In the genomic region with DNA sequence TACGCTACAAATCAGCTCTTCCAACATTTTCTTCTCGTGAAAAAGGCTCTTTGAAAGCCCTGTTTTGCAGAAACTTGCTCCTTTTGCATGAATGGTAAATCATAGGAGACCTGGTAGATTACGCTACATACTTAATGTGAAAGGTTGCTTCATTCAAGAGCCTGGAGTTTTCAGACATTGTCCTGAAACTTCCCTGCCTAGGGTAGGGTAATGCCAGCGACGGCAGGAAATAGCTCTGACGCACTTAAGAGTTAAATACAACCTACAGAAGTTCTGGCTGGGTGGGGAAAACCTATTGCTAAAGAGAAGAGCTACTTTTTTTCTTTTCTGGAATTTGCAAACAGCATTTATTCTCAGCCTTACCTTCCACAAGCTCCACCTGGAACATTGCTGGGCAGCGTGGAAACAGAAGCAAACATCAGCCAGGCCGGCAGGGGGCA, we compare ENCODE assay signal across 8 cellular contexts.
DNase-seq lines count a peak whose midpoint lies in the region; ATAC-seq and TF ChIP-seq lines count a peak whose summit lies in the region.

No MANE protein-coding gene starts in this region.

- H3K79me1 ChIP-seq in mesendoderm (ENCODE audit: low read length) = no peaks in the 10 kb centered on the region

- H3K18ac ChIP-seq in mesendoderm (ENCODE audit: low read length) = no peak overlapping the region

- H3K36me3 Mint-ChIP-seq in CD4-positive, CD25-positive, alpha-beta regulatory T cell = peaks cover 18% of the 10 kb centered on the region
- no peaks in the 10 kb centered on the region for H3K36me3 Mint-ChIP-seq in activated CD8-positive, alpha-beta T cell treated with anti-CD3 and anti-CD28 coated beads for 36 hours (ENCODE audit: low read depth)

- H3K4me3 ChIP-seq in CD4-positive, CD25-positive, alpha-beta regulatory T cell (ENCODE audit: low read depth, low read length) = peak overlapping the region; percentile 79
- H3K4me3 ChIP-seq in iPS-11a (ENCODE audit: low read depth, low read length) (peak overlapping the region; percentile 74), mesendoderm (ENCODE audit: low read length) (no peak overlapping the region)

- H3K4me3 Mint-ChIP-seq in CD4-positive, CD25-positive, alpha-beta regulatory T cell = peak overlapping the region; percentile 94 to 98 (median 96)
- H3K4me3 Mint-ChIP-seq in activated CD8-positive, alpha-beta T cell treated with anti-CD3 and anti-CD28 coated beads for 36 hours = peak overlapping the region; percentile 87

- TF ChIP-seq CTCF in activated CD8-positive, alpha-beta T cell treated with anti-CD3 and anti-CD28 coated beads for 36 hours (IDR thresholded peaks at IDR 0.05) = no peak

- H3K23ac ChIP-seq in mesendoderm (ENCODE audit: low read length) = no peak overlapping the region

- WGBS in mesendoderm (ENCODE audit: extremely low coverage, insufficient coverage, low lambda C conversion rate) = 100% methylated on average over 1 of the region's 8 CpGs

- H3K36me3 ChIP-seq in CD4-positive, CD25-positive, alpha-beta regulatory T cell (ENCODE audit: control insufficient read depth, insufficient read depth, low read length) = no peaks in the 10 kb centered on the region
- H3K36me3 ChIP-seq in mesendoderm (ENCODE audit: control insufficient read depth, insufficient read depth, low read length) = no peaks in the 10 kb centered on the region

- H2BK5ac ChIP-seq in mesendoderm (ENCODE audit: low read length) = no peak overlapping the region

- intact Hi-C loops in activated CD8-positive, alpha-beta T cell treated with anti-CD3 and anti-CD28 coated beads for 36 hours (cut with micrococcal nuclease) = loop anchor here (2.0 kb wide), 1 partner anchor 149 kb away; no protein-coding TSS in a partner anchor

- H2BK15ac ChIP-seq in mesendoderm (replicated peaks; ENCODE audit: low read depth) = no peak overlapping the region

- peaks cover 29% of the 10 kb centered on the region for H3K4me1 ChIP-seq in CD4-positive, CD25-positive, alpha-beta regulatory T cell (ENCODE audit: control insufficient read depth, insufficient read depth, low read length, poor library complexity, severe bottlenecking)
- H3K4me1 ChIP-seq in mesendoderm (ENCODE audit: control insufficient read depth, low read depth, low read length) = no peaks in the 10 kb centered on the region

- no peaks in the 10 kb centered on the region for H3K79me2 ChIP-seq in mesendoderm (ENCODE audit: control insufficient read depth, insufficient read depth, low read length)

- CTCF ChIA-PET in activated CD8-positive, alpha-beta T cell treated with anti-CD3 and anti-CD28 coated beads for 36 hours (lab: Charles Lee) = interaction anchor here (0.7 to 9.0 kb wide), 21 partner anchors 9 to 443 kb away, joined by 3 to 143 read pairs (median 5); no protein-coding TSS in a partner anchor

- POLR2A ChIA-PET in activated CD8-positive, alpha-beta T cell treated with anti-CD3 and anti-CD28 coated beads for 36 hours (lab: Charles Lee) = no interaction called here

- no peak overlapping the region for H3K56ac ChIP-seq in mesendoderm (ENCODE audit: low read length)

- H3K4ac ChIP-seq in mesendoderm (ENCODE audit: low read depth, low read length) = no peak overlapping the region

- no peak overlapping the region for H4K5ac ChIP-seq in mesendoderm (ENCODE audit: low read length)

- no peaks in the 10 kb centered on the region for H3K9me3 ChIP-seq in CD4-positive, CD25-positive, alpha-beta regulatory T cell (ENCODE audit: control insufficient read depth in 2 of 2, low read length in 2 of 2)

- H2BK120ac ChIP-seq in mesendoderm (ENCODE audit: low read depth, low read length) = no peak overlapping the region

- H3K9me3 Mint-ChIP-seq in CD4-positive, CD25-positive, alpha-beta regulatory T cell = peaks cover 0 to 11% (median 2%) of the 10 kb centered on the region in 7 donors
- no peaks in the 10 kb centered on the region for H3K9me3 Mint-ChIP-seq in activated CD8-positive, alpha-beta T cell treated with anti-CD3 and anti-CD28 coated beads for 36 hours

- no peak for DNase-seq in CD4-positive, CD25-positive, alpha-beta regulatory T cell
- peak; percentile 80 for DNase-seq in activated CD8-positive, alpha-beta T cell treated with anti-CD3 and anti-CD28 coated beads for 36 hours
- peak; percentile 90 for DNase-seq in stimulated activated CD8-positive, alpha-beta memory T cell treated with anti-CD3 and anti-CD28 coated beads, Interleukin-4, amount 100 ng/mL, for 48 hours
- DNase-seq in mesendoderm = no peak
- no peak for DNase-seq in NCI-H2196 (lab: John Stamatoyannopoulos, UW; ENCODE audit: unreplicated experiment)

- peaks cover 6% of the 10 kb centered on the region for H3K27me3 Mint-ChIP-seq in CD4-positive, CD25-positive, alpha-beta regulatory T cell
- peaks cover 6% of the 10 kb centered on the region for H3K27me3 Mint-ChIP-seq in activated CD8-positive, alpha-beta T cell treated with anti-CD3 and anti-CD28 coated beads for 36 hours

- peak overlapping the region; percentile 79 for H3K27ac ChIP-seq in CD4-positive, CD25-positive, alpha-beta regulatory T cell (ENCODE audit: insufficient read depth, low read length, poor library complexity, severe bottlenecking)
- no peak overlapping the region for H3K27ac ChIP-seq in mesendoderm (ENCODE audit: low read depth, low read length)

- no peak overlapping the region for H2AK5ac ChIP-seq in mesendoderm (ENCODE audit: low read length)

- H3K27me3 ChIP-seq in CD4-positive, CD25-positive, alpha-beta regulatory T cell (ENCODE audit: control insufficient read depth, insufficient read depth, low read length) = no peaks in the 10 kb centered on the region
- no peaks in the 10 kb centered on the region for H3K27me3 ChIP-seq in mesendoderm (ENCODE audit: insufficient read depth, low read length, poor library complexity)

- H3K27ac Mint-ChIP-seq in CD4-positive, CD25-positive, alpha-beta regulatory T cell = peak overlapping the region; percentile 94 to 98 (median 97)
- H3K27ac Mint-ChIP-seq in activated CD8-positive, alpha-beta T cell treated with anti-CD3 and anti-CD28 coated beads for 36 hours = peak overlapping the region; percentile 92

- no peak overlapping the region for H3K4me2 ChIP-seq in mesendoderm (ENCODE audit: low read length)

- no peak overlapping the region for H3K9ac ChIP-seq in mesendoderm (ENCODE audit: low read length)

- peak; percentile 3 to 66 for ATAC-seq in CD4-positive, CD25-positive, alpha-beta regulatory T cell (ENCODE audit: low read depth in 2 of 2)
- ATAC-seq in GM19025 (IDR thresholded peaks at IDR 0.05; ENCODE audit: low read depth, unreplicated experiment) = peak; percentile 69
- ATAC-seq in HG03196 (IDR thresholded peaks at IDR 0.05; ENCODE audit: unreplicated experiment) = peak; percentile 91
- ATAC-seq in activated CD8-positive, alpha-beta T cell treated with anti-CD3 and anti-CD28 coated beads for 36 hours = peak; percentile 72

- no peak overlapping the region for H4K8ac ChIP-seq in mesendoderm (ENCODE audit: low read depth, low read length)

- peaks cover 27 to 79% (median 59%) of the 10 kb centered on the region in 4 donors for H3K4me1 Mint-ChIP-seq in CD4-positive, CD25-positive, alpha-beta regulatory T cell
- peaks cover 10% of the 10 kb centered on the region for H3K4me1 Mint-ChIP-seq in activated CD8-positive, alpha-beta T cell treated with anti-CD3 and anti-CD28 coated beads for 36 hours (ENCODE audit: low read depth)

Comparison
In these comparisons a context has a peak if more than half of its experiments do, and no peak if none do; other contexts are left out.
1. ATAC-seq: peak in every context shown above with its lines; median percentile 91 in HG03196; 72 in activated CD8-positive, alpha-beta T cell treated with anti-CD3 and anti-CD28 coated beads for 36 hours; 69 in GM19025; 34 in CD4-positive, CD25-positive, alpha-beta regulatory T cell.
2. DNase-seq: peak in activated CD8-positive, alpha-beta T cell treated with anti-CD3 and anti-CD28 coated beads for 36 hours (single experiment) and stimulated activated CD8-positive, alpha-beta memory T cell treated with anti-CD3 and anti-CD28 coated beads, Interleukin-4, amount 100 ng/mL, for 48 hours (single experiment); none in CD4-positive, CD25-positive, alpha-beta regulatory T cell (0 of 3), mesendoderm (single experiment) and NCI-H2196 (single experiment).